Comparison of ENCODE assay signal across 27 cellular contexts in the genomic region with DNA sequence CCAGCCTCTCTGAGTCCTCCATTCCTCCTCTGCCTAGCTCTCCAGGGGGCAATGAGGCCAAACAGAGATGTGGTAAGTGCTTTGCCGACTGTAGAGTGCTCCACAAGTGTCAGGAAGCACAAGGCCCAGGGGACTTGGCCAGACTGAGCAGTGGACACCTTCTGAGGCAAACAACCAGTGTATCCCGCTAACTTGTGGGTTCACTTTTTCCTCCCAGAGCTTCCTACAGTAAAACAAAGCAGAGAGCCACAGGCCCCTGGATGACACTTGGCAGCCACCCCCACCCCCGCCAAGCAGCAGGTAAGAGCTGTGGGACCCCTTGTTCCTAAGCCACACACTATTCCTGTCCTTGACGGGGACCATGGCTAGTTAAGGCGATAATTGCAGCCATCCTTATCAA.
"Had no signal": no experiment of that assay in that cellular context is flagged by ENCODE, and none has a peak within 500 bp of the region (broad histone marks: within the 10 kb centered on the region; RNA-seq: fewer than 3 reads in every experiment).

No MANE protein-coding gene starts in this region.

- H3K36me3 Mint-ChIP-seq: immature natural killer cell; naive thymus-derived CD8-positive, alpha-beta T cell had no signal

- H3K79me2 ChIP-seq: parathyroid adenoma had no signal

- H3K4me1 ChIP-seq: colonic mucosa, lower lobe of right lung, parathyroid adenoma, suprapubic skin had no signal

- H3K4me3 Mint-ChIP-seq: dendritic cell treated with granulocyte-macrophage colony-stimulating factor and Interleukin-4, amounts not matched to agents 40 ng/mL and 50 ng/mL, for 4 days; immature natural killer cell; naive thymus-derived CD8-positive, alpha-beta T cell; nephron progenitor cell; stimulated activated naive CD8-positive, alpha-beta T cell treated with anti-CD3 and anti-CD28 coated beads, Interleukin-15, amount 100 ng/mL, for 72 hours had no signal

- ATAC-seq: left ventricle myocardium superior; lower lobe of right lung; naive thymus-derived CD8-positive, alpha-beta T cell; sciatic nerve; stimulated activated naive CD8-positive, alpha-beta T cell treated with anti-CD3 and anti-CD28 coated beads, Interleukin-15, amount 100 ng/mL, for 72 hours had no signal

- H3K36me3 ChIP-seq: colonic mucosa, esophagus squamous epithelium, lower lobe of right lung, suprapubic skin, transverse colon had no signal

- H3K27ac Mint-ChIP-seq: dendritic cell treated with granulocyte-macrophage colony-stimulating factor and Interleukin-4, amounts not matched to agents 40 ng/mL and 50 ng/mL, for 4 days; immature natural killer cell; naive thymus-derived CD8-positive, alpha-beta T cell; nephron progenitor cell; progenitor cell of endocrine pancreas; stimulated activated naive CD8-positive, alpha-beta T cell treated with anti-CD3 and anti-CD28 coated beads, Interleukin-15, amount 100 ng/mL, for 72 hours had no signal

- H3K9me3 ChIP-seq: colonic mucosa, esophagus squamous epithelium, lower lobe of right lung, suprapubic skin, transverse colon had no signal

- H3K9me3 Mint-ChIP-seq: dendritic cell treated with granulocyte-macrophage colony-stimulating factor and Interleukin-4, amounts not matched to agents 40 ng/mL and 50 ng/mL, for 4 days; immature natural killer cell; naive thymus-derived CD8-positive, alpha-beta T cell; nephron progenitor cell; stimulated activated naive CD8-positive, alpha-beta T cell treated with anti-CD3 and anti-CD28 coated beads, Interleukin-15, amount 100 ng/mL, for 72 hours had no signal

- H3K9ac ChIP-seq: parathyroid adenoma had no signal

- H3K4me3 ChIP-seq: colonic mucosa, esophagus squamous epithelium, lower lobe of right lung, smooth muscle cell, suprapubic skin, transverse colon had no signal

- FAIRE-seq: endothelial cell of umbilical vein, keratinocyte had no signal

- DNase-seq: colonic mucosa; effector memory CD4-positive, alpha-beta T cell; esophagus squamous epithelium; foreskin melanocyte; glutamatergic neuron; hypothalamus; immature natural killer cell; left ventricle myocardium superior; lower lobe of right lung; nephron progenitor cell; occipital lobe; stimulated activated CD4-positive, alpha-beta T cell treated with anti-CD3 and anti-CD28 coated beads, Interleukin-12 subunit alpha, Interleukin-12 subunit beta, amount 100 ng/mL, for 4 hours; stimulated activated CD4-positive, alpha-beta T cell treated with anti-CD3 and anti-CD28 coated beads, Interleukin-1b, Interleukin-23, amount 100 ng/mL, for 48 hours; stimulated activated CD4-positive, alpha-beta T cell treated with anti-CD3 and anti-CD28 coated beads, Interleukin-4, amount 100 ng/mL, for 1 hour; stimulated activated CD8-positive, alpha-beta memory T cell treated with anti-CD3 and anti-CD28 coated beads, Interleukin-4, amount 100 ng/mL, for 48 hours; stimulated activated naive CD4-positive, alpha-beta T cell; stimulated activated naive CD8-positive, alpha-beta T cell treated with anti-CD3 and anti-CD28 coated beads, Interleukin-15, amount 100 ng/mL, for 72 hours; transverse colon had no signal

- H3K27ac ChIP-seq: colonic mucosa, esophagus squamous epithelium, lower lobe of right lung, parathyroid adenoma, suprapubic skin, transverse colon had no signal

- H3K27me3 ChIP-seq: colonic mucosa had no signal

- H3K4me1 Mint-ChIP-seq: immature natural killer cell; stimulated activated naive CD8-positive, alpha-beta T cell treated with anti-CD3 and anti-CD28 coated beads, Interleukin-15, amount 100 ng/mL, for 72 hours had no signal

- H2AFZ ChIP-seq: parathyroid adenoma had no signal

- H3K4me2 ChIP-seq: smooth muscle cell had no signal
